1 cellular context compared by ENCODE assay signal in the genomic region with DNA sequence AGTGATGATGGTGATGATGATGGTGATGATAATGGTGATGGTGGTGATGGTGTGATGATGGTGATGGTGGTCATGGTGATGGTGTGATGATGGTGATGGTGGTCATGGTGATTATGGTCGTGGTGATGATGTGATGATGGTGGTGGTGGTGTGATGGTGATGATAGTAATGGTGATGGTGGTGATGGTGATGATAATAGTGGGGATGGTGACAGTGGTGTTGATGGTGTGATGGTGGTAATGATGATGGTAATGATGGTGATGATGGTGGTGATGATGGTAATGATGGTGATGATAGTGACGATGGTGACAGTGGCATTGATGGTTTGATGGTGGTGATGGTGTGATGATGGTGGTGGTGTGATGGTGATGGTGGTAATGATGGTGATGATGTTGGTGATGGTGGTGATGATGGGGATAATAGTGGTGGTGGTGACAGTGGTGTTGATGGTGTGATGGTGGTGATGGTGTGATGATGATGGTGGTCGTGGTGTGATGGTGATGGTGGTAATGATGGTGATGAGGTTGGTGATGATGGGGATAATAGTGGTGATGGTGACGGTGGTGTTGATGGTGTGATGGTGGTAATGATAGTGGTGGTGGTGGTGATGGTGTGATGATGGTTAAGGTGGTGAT.
A peak's percentile ranks its signal among the peaks of the same experiment; 100 is the strongest.
TF ChIP-seq lines count a peak whose summit lies in the region.

No MANE protein-coding gene starts in this region.

TF ChIP-seq in HepG2, 621 proteins besides CTCF, POLR2A, EP300 and RAD21:
- TF ChIP-seq, protein P1, sequence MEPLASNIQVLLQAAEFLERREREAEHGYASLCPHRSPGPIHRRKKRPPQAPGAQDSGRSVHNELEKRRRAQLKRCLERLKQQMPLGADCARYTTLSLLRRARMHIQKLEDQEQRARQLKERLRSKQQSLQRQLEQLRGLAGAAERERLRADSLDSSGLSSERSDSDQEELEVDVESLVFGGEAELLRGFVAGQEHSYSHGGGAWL (CRISPR knock-in tag; IDR thresholded peaks at IDR 0.05): no peak
- TF ChIP-seq DMAP1 (CRISPR knock-in tag; IDR thresholded peaks at IDR 0.05): no peak
- TF ChIP-seq TMF1 (CRISPR knock-in tag; IDR thresholded peaks at IDR 0.05; ENCODE audit: low read depth): no peak
- TF ChIP-seq BRD4 (CRISPR knock-in tag; IDR thresholded peaks at IDR 0.05): no peak
- TF ChIP-seq ZKSCAN1 (IDR thresholded peaks at IDR 0.05; ENCODE audit: low read length): no peak
- TF ChIP-seq KDM3A (CRISPR knock-in tag; IDR thresholded peaks at IDR 0.05; ENCODE audit: low read depth): no peak
- no peak for TF ChIP-seq ADNP (CRISPR knock-in tag; IDR thresholded peaks at IDR 0.05)
- TF ChIP-seq IKZF1 (IDR thresholded peaks at IDR 0.05): 0 out of 2 replicates have a peak, but pooled peaks have one; percentile 56
- TF ChIP-seq, protein P2, sequence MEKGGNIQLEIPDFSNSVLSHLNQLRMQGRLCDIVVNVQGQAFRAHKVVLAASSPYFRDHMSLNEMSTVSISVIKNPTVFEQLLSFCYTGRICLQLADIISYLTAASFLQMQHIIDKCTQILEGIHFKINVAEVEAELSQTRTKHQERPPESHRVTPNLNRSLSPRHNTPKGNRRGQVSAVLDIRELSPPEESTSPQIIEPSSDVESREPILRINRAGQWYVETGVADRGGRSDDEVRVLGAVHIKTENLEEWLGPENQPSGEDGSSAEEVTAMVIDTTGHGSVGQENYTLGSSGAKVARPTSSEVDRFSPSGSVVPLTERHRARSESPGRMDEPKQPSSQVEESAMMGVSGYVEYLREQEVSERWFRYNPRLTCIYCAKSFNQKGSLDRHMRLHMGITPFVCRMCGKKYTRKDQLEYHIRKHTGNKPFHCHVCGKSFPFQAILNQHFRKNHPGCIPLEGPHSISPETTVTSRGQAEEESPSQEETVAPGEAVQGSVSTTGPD (CRISPR knock-in tag; IDR thresholded peaks at IDR 0.05): 0 out of 2 replicates have a peak, but pooled peaks have one; percentile 46
- TF ChIP-seq FOXK2 (IDR thresholded peaks at IDR 0.05): peak; percentile 5; the same call in 1 of the 2 replicates
- no peak for TF ChIP-seq HNRNPK (IDR thresholded peaks at IDR 0.05; ENCODE audit: low read depth, low read length, poor library complexity, severe bottlenecking)
- TF ChIP-seq ZNF282 (IDR thresholded peaks at IDR 0.05; ENCODE audit: partially characterized antibody): peak; percentile 8
- 0 out of 2 replicates have a peak, but pooled peaks have one; percentile 3 for TF ChIP-seq ATF7 (IDR thresholded peaks at IDR 0.05)
- no peak for TF ChIP-seq ATF7 (CRISPR knock-in tag; IDR thresholded peaks at IDR 0.05)
- TF ChIP-seq ZFP36 (IDR thresholded peaks at IDR 0.05; ENCODE audit: borderline replicate concordance, low read depth, low read length, partially characterized antibody): no peak
- TF ChIP-seq NR2F2 (IDR thresholded peaks at IDR 0.05; ENCODE audit: borderline replicate concordance, low read depth): no peak
- no peak for TF ChIP-seq ATF1 (CRISPR knock-in tag; IDR thresholded peaks at IDR 0.05)
- no peak for TF ChIP-seq TAF1 (CRISPR knock-in tag; IDR thresholded peaks at IDR 0.05)
- peak; percentile 12; the same call in 1 of the 2 replicates for TF ChIP-seq NONO (IDR thresholded peaks at IDR 0.05)
- no peak for TF ChIP-seq NONO (CRISPR knock-in tag; conservative IDR thresholded peaks at IDR 0.05)
- TF ChIP-seq, protein P3, sequence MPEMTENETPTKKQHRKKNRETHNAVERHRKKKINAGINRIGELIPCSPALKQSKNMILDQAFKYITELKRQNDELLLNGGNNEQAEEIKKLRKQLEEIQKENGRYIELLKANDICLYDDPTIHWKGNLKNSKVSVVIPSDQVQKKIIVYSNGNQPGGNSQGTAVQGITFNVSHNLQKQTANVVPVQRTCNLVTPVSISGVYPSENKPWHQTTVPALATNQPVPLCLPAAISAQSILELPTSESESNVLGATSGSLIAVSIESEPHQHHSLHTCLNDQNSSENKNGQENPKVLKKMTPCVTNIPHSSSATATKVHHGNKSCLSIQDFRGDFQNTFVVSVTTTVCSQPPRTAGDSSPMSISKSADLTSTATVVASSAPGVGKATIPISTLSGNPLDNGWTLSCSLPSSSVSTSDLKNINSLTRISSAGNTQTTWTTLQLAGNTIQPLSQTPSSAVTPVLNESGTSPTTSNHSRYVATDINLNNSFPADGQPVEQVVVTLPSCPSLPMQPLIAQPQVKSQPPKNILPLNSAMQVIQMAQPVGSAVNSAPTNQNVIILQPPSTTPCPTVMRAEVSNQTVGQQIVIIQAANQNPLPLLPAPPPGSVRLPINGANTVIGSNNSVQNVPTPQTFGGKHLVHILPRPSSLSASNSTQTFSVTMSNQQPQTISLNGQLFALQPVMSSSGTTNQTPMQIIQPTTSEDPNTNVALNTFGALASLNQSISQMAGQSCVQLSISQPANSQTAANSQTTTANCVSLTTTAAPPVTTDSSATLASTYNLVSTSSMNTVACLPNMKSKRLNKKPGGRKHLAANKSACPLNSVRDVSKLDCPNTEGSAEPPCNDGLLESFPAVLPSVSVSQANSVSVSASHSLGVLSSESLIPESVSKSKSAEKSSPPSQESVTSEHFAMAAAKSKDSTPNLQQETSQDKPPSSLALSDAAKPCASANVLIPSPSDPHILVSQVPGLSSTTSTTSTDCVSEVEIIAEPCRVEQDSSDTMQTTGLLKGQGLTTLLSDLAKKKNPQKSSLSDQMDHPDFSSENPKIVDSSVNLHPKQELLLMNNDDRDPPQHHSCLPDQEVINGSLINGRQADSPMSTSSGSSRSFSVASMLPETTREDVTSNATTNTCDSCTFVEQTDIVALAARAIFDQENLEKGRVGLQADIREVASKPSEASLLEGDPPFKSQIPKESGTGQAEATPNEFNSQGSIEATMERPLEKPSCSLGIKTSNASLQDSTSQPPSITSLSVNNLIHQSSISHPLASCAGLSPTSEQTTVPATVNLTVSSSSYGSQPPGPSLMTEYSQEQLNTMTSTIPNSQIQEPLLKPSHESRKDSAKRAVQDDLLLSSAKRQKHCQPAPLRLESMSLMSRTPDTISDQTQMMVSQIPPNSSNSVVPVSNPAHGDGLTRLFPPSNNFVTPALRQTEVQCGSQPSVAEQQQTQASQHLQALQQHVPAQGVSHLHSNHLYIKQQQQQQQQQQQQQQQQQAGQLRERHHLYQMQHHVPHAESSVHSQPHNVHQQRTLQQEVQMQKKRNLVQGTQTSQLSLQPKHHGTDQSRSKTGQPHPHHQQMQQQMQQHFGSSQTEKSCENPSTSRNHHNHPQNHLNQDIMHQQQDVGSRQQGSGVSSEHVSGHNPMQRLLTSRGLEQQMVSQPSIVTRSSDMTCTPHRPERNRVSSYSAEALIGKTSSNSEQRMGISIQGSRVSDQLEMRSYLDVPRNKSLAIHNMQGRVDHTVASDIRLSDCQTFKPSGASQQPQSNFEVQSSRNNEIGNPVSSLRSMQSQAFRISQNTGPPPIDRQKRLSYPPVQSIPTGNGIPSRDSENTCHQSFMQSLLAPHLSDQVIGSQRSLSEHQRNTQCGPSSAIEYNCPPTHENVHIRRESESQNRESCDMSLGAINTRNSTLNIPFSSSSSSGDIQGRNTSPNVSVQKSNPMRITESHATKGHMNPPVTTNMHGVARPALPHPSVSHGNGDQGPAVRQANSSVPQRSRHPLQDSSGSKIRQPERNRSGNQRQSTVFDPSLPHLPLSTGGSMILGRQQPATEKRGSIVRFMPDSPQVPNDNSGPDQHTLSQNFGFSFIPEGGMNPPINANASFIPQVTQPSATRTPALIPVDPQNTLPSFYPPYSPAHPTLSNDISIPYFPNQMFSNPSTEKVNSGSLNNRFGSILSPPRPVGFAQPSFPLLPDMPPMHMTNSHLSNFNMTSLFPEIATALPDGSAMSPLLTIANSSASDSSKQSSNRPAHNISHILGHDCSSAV (CRISPR knock-in tag; IDR thresholded peaks at IDR 0.05; ENCODE audit: borderline replicate concordance): no peak
- peak; percentile 92 for TF ChIP-seq CREB1 (IDR thresholded peaks at IDR 0.05)
- TF ChIP-seq CREB1 (CRISPR knock-in tag; IDR thresholded peaks at IDR 0.05): no peak
- TF ChIP-seq DNMT3B (CRISPR knock-in tag; conservative IDR thresholded peaks at IDR 0.05): no peak
